ENCODE assay signal across 8 cellular contexts in genomic region chr3:54427951-54428871, GRCh38.
DNase-seq lines count a peak whose midpoint lies in the region; ATAC-seq and TF ChIP-seq lines count a peak whose summit lies in the region.

No MANE protein-coding gene starts in this region.

- H3K4me1 Mint-ChIP-seq in activated T-cell treated with anti-CD3 and anti-CD28 coated beads, Interleukin-2, amount 50 U/mL, for 72 hours (ENCODE audit: low read depth): no peaks in the 10 kb centered on the region

- H3K4me2 ChIP-seq in DND-41 (ENCODE audit: insufficient read depth, low read length): no peak overlapping the region

- H3K27ac ChIP-seq in DND-41 (ENCODE audit: low read length) (no peak overlapping the region), HEK293 (ENCODE audit: extremely low read depth, low read depth, low read length) (no peak overlapping the region), prostate gland (no peak overlapping the region)

- CTCF ChIA-PET in HEK293 (lab: Yijun Ruan, JAX): interaction anchor here (0.7 to 1.5 kb wide), 5 partner anchors 10 to 490 kb away, joined by 3 to 6 read pairs (median 4); no protein-coding TSS in a partner anchor

- ATAC-seq in DND-41 (ENCODE audit: insufficient read depth, low read depth): no peak
- no peak for ATAC-seq in activated T-cell treated with anti-CD3 and anti-CD28 coated beads, Interleukin-2, amount 50 U/mL, for 72 hours (replicated peaks in 1 of 2)
- ATAC-seq in GM21423 (IDR thresholded peaks at IDR 0.05; ENCODE audit: unreplicated experiment): no peak
- no peak for ATAC-seq in HG03354 (IDR thresholded peaks at IDR 0.05; ENCODE audit: poor library complexity, severe bottlenecking, unreplicated experiment)

- no peaks in the 10 kb centered on the region for H3K36me3 ChIP-seq in DND-41 (ENCODE audit: insufficient read depth, low read length)
- H3K36me3 ChIP-seq in HEK293 (ENCODE audit: control insufficient read depth in 2 of 2, insufficient read depth in 1 of 2, low read length in 2 of 2): no peaks in the 10 kb centered on the region
- no peaks in the 10 kb centered on the region for H3K36me3 ChIP-seq in prostate gland

- H3K4me3 Mint-ChIP-seq in activated T-cell treated with anti-CD3 and anti-CD28 coated beads, Interleukin-2, amount 50 U/mL, for 72 hours: no peak overlapping the region

- no peaks in the 10 kb centered on the region for H4K20me1 ChIP-seq in DND-41 (ENCODE audit: insufficient read depth, low read length)

- H3K27ac Mint-ChIP-seq in activated T-cell treated with anti-CD3 and anti-CD28 coated beads, Interleukin-2, amount 50 U/mL, for 72 hours: no peak overlapping the region

- no peak overlapping the region for H3K9ac ChIP-seq in DND-41 (ENCODE audit: low read depth, low read length)

- H3K79me2 ChIP-seq in DND-41 (ENCODE audit: insufficient read depth, low read length): no peaks in the 10 kb centered on the region

- DNase-seq in DND-41 (peak; percentile 60), NCI-H2227 treated with DMSO at 0.1 percent for 48 hours (lab: John Stamatoyannopoulos, UW) (peak; percentile 97), glomerular endothelial cell (ENCODE audit: extremely low read depth, low read depth, low spot score) (peak; percentile 16), prostate gland (ENCODE audit: low spot score) (peak; percentile 61)
- DNase-seq in activated T-cell treated with anti-CD3 and anti-CD28 coated beads, Interleukin-2, amount 50 U/mL, for 72 hours: peak; percentile 29 to 48

- 34% methylated on average over 9 of the region's 9 CpGs for WGBS in prostate gland

- H3K4me3 ChIP-seq in DND-41 (ENCODE audit: low read depth in 1 of 2, low read length in 2 of 2) (no peak overlapping the region), HEK293 (ENCODE audit: low read depth, low read length) (no peak overlapping the region), prostate gland (no peak overlapping the region)

- peaks cover 3% of the 10 kb centered on the region for H3K27me3 ChIP-seq in DND-41 (ENCODE audit: insufficient read depth, low read length, poor library complexity)
- no peaks in the 10 kb centered on the region for H3K27me3 ChIP-seq in prostate gland (replicated peaks; ENCODE audit: insufficient read depth)

- TF ChIP-seq CTCF in DND-41 (IDR thresholded peaks at IDR 0.05; ENCODE audit: borderline replicate concordance, extremely low read depth, low read length, poor library complexity, severe bottlenecking) (peak; percentile 83), HEK293 (tag by site-specific recombination; IDR thresholded peaks at IDR 0.05) (peak; percentile 43; the same call in 1 of the 2 replicates), prostate gland (IDR thresholded peaks at IDR 0.05) (peak; percentile 29 to 82 (median 68))

- H3K4me1 ChIP-seq in DND-41 (ENCODE audit: insufficient read depth, low read length) (no peaks in the 10 kb centered on the region), HEK293 (ENCODE audit: control insufficient read depth, insufficient read depth, low read length) (no peaks in the 10 kb centered on the region), prostate gland (replicated peaks) (no peaks in the 10 kb centered on the region)

- H3K27me3 Mint-ChIP-seq in activated T-cell treated with anti-CD3 and anti-CD28 coated beads, Interleukin-2, amount 50 U/mL, for 72 hours (ENCODE audit: low read depth): no peaks in the 10 kb centered on the region

- no peak overlapping the region for H2AFZ ChIP-seq in DND-41 (ENCODE audit: low read depth, low read length)

- H3K36me3 Mint-ChIP-seq in activated T-cell treated with anti-CD3 and anti-CD28 coated beads, Interleukin-2, amount 50 U/mL, for 72 hours (ENCODE audit: insufficient read depth in 2 of 2): no peaks in the 10 kb centered on the region

- intact Hi-C loops in prostate gland (cut with DNase I): loop anchor here (5.0 to 10.0 kb wide), 3 partner anchors 427 to 747 kb away; no protein-coding TSS in a partner anchor

- POLR2A ChIA-PET in HEK293 (lab: Yijun Ruan, JAX): no interaction called here

- no peaks in the 10 kb centered on the region for H3K9me3 Mint-ChIP-seq in activated T-cell treated with anti-CD3 and anti-CD28 coated beads, Interleukin-2, amount 50 U/mL, for 72 hours

- H3K9me3 ChIP-seq in DND-41 (ENCODE audit: insufficient read depth, low read length, severe bottlenecking) (no peaks in the 10 kb centered on the region), HEK293 (ENCODE audit: control insufficient read depth, insufficient read depth, low read depth, low read length) (no peaks in the 10 kb centered on the region), prostate gland (no peaks in the 10 kb centered on the region)

- no peak for TF ChIP-seq POLR2A in prostate gland (IDR thresholded peaks at IDR 0.05)

TF ChIP-seq in HEK293, 187 proteins besides CTCF, POLR2A, EP300 and RAD21:
- TF ChIP-seq ZBTB17 (tag by site-specific recombination; IDR thresholded peaks at IDR 0.05): no peak
- TF ChIP-seq ZNF654 (tag by site-specific recombination; IDR thresholded peaks at IDR 0.05; ENCODE audit: low read depth): peak; percentile 83
- TF ChIP-seq SP7 (tag by site-specific recombination; IDR thresholded peaks at IDR 0.05): peak; percentile 84
- TF ChIP-seq FEZF1 (tag by site-specific recombination; IDR thresholded peaks at IDR 0.05): peak; percentile 67
- 0 out of 2 replicates have a peak, but pooled peaks have one; percentile 19 for TF ChIP-seq GLIS1 (tag by site-specific recombination; IDR thresholded peaks at IDR 0.05)
- 0 out of 2 replicates have a peak, but pooled peaks have one; percentile 16 for TF ChIP-seq OSR2 (tag by site-specific recombination; IDR thresholded peaks at IDR 0.05)
- TF ChIP-seq ZBTB20 (tag by site-specific recombination; IDR thresholded peaks at IDR 0.05): peak; percentile 47; the same call in 1 of the 2 replicates
- TF ChIP-seq ZNF626 (tag by site-specific recombination; IDR thresholded peaks at IDR 0.05): no peak
- TF ChIP-seq, protein P1, sequence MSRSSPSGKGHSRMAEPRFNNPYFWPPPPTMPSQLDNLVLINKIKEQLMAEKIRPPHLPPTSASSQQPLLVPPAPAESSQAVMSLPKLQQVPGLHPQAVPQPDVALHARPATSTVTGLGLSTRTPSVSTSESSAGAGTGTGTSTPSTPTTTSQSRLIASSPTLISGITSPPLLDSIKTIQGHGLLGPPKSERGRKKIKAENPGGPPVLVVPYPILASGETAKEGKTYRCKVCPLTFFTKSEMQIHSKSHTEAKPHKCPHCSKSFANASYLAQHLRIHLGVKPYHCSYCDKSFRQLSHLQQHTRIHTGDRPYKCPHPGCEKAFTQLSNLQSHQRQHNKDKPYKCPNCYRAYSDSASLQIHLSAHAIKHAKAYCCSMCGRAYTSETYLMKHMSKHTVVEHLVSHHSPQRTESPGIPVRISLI (tag by site-specific recombination; IDR thresholded peaks at IDR 0.05): no peak; the same call in 1 of the 2 replicates
TF ChIP-seq in HEK293: peak in this region for 6.

Comparison
In these comparisons a context has a peak if more than half of its experiments do, and no peak if none do; other contexts are left out.
1. DNase-seq: peak in every context shown above with its lines; median percentile 97 in NCI-H2227 treated with DMSO at 0.1 percent for 48 hours; 61 in prostate gland; 60 in DND-41; 38 in activated T-cell treated with anti-CD3 and anti-CD28 coated beads, Interleukin-2, amount 50 U/mL, for 72 hours; 16 in glomerular endothelial cell.